26 cellular contexts compared by ENCODE assay signal in the genomic region with DNA sequence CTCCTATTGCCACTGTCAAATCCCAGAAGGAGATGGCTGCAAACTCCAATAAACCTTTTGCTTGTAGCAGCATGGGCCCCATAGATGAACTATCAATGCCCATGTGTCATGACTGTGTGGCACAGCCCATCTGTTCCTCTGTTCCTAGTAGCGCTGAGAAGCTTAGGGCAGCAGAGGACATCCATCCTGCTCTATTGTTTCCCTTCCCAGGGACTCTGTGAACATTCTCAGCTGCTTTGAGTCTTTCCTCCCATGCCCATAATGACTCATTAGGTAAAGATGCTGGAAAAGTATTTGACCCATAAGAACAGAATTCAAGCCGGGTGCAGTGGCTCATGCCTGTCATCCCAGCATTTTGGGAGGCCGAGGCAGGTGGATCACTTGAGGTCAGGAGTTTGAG. TPM values are rescaled to one million over a fixed set of nuclear protein-coding genes. Genes with fewer than 3 reads are reported as not detected.
DNase-seq lines count a peak whose midpoint lies in the region; ATAC-seq and TF ChIP-seq lines count a peak whose summit lies in the region.
"Had no signal": no experiment of that assay in that cellular context is flagged by ENCODE, and none has a peak within 500 bp of the region (broad histone marks: within the 10 kb centered on the region; RNA-seq: fewer than 3 reads in every experiment).

No MANE protein-coding gene starts in this region.

- WGBS in SK-N-SH (ENCODE audit: low lambda C conversion rate), result 85% methylated on average over 3 of the region's 3 CpGs

- TF ChIP-seq RAD21 in SK-N-SH (IDR thresholded peaks at IDR 0.05; ENCODE audit: low read length), result no peak

- CTCF ChIA-PET in SK-N-SH (lab: Yijun Ruan, JAX), result no interaction called here
- CTCF ChIA-PET in CD8-positive, alpha-beta T cell (lab: Charles Lee), result interaction anchor here (1.4 kb wide), 1 partner anchor 20 kb away, joined by 3 read pairs; no protein-coding TSS in a partner anchor

- no peak for ATAC-seq in CD8-positive, alpha-beta T cell
- ATAC-seq in GM18498 (IDR thresholded peaks at IDR 0.05; ENCODE audit: unreplicated experiment), result no peak
- ATAC-seq: activated CD8-positive, alpha-beta memory T cell treated with anti-CD3 and anti-CD28 coated beads, Interleukin-2, amount 10 ng/mL, durations not matched to agents 7 days and 5 days; heart left ventricle; stimulated activated naive CD8-positive, alpha-beta T cell treated with anti-CD3 and anti-CD28 coated beads, Interleukin-15, Interleukin-2, amounts not matched to agents 100 U/mL and 50 U/mL, for 24 hours; T-helper 17 cell had no signal

- no peak overlapping the region for H3K27ac Mint-ChIP-seq in CD8-positive, alpha-beta T cell
- H3K27ac Mint-ChIP-seq: activated CD8-positive, alpha-beta memory T cell treated with anti-CD3 and anti-CD28 coated beads, Interleukin-2, amount 10 ng/mL, durations not matched to agents 7 days and 5 days; IgD-negative memory B cell; memory B cell; nephron progenitor cell; T-helper 17 cell had no signal

- TF ChIP-seq EP300 in SK-N-SH (IDR thresholded peaks at IDR 0.05; ENCODE audit: borderline replicate concordance in 1 of 2, low read depth in 1 of 2, low read length in 1 of 2), result no peak

- peak overlapping the region; percentile 23; the same call in 1 of the 2 replicates for H3K9ac ChIP-seq in SK-N-SH

- H3K4me3 Mint-ChIP-seq in CD8-positive, alpha-beta T cell, result no peak overlapping the region
- H3K4me3 Mint-ChIP-seq: activated CD8-positive, alpha-beta memory T cell treated with anti-CD3 and anti-CD28 coated beads, Interleukin-2, amount 10 ng/mL, durations not matched to agents 7 days and 5 days; memory B cell; nephron progenitor cell; T-helper 17 cell had no signal

- no peaks in the 10 kb centered on the region for H3K27me3 ChIP-seq in SK-N-SH (ENCODE audit: insufficient read depth)
- H3K27me3 ChIP-seq in CD8-positive, alpha-beta T cell (ENCODE audit: insufficient read depth, low read length), result no peaks in the 10 kb centered on the region
- H3K27me3 ChIP-seq: heart left ventricle, uterus had no signal

- no peaks in the 10 kb centered on the region for H3K4me1 Mint-ChIP-seq in CD8-positive, alpha-beta T cell (ENCODE audit: low read depth)
- H3K4me1 Mint-ChIP-seq: activated CD8-positive, alpha-beta memory T cell treated with anti-CD3 and anti-CD28 coated beads, Interleukin-2, amount 10 ng/mL, durations not matched to agents 7 days and 5 days; IgD-negative memory B cell; memory B cell; nephron progenitor cell had no signal

- peaks cover 16% of the 10 kb centered on the region for H3K36me3 Mint-ChIP-seq in CD8-positive, alpha-beta T cell

- POLR2A ChIA-PET in SK-N-SH (lab: Yijun Ruan, JAX), result no interaction called here
- POLR2A ChIA-PET in CD8-positive, alpha-beta T cell (lab: Charles Lee), result no interaction called here

- H3K4me3 ChIP-seq in SK-N-SH (ENCODE audit: low read depth in 2 of 2, low read length in 1 of 2), result no peak overlapping the region
- H3K4me3 ChIP-seq in fibroblast of mammary gland (ENCODE audit: control insufficient read depth, low read depth, low read length), result no peak overlapping the region
- no peak overlapping the region for H3K4me3 ChIP-seq in CD8-positive, alpha-beta T cell (ENCODE audit: low read depth, low read length)
- H3K4me3 ChIP-seq: coronary artery, heart left ventricle, prostate gland, uterus had no signal

- DNase-seq in EH (ENCODE audit: low read depth), result peak; percentile 89
- no peak for DNase-seq in SK-N-SH
- DNase-seq in fibroblast of mammary gland (ENCODE audit: low read depth), result peak; percentile 50
- DNase-seq in pulmonary artery endothelial cell (ENCODE audit: low read depth, low spot score), result peak; percentile 36
- DNase-seq in activated CD8-positive, alpha-beta memory T cell treated with anti-CD3 and anti-CD28 coated beads, Interleukin-2, amount 50 U/mL, for 48 hours, result no peak
- no peak for DNase-seq in D341Med (ENCODE audit: low spot score)
- DNase-seq in CD8-positive, alpha-beta T cell, result no peak
- DNase-seq: activated CD8-positive, alpha-beta memory T cell treated with anti-CD3 and anti-CD28 coated beads, Interleukin-2, amount 10 ng/mL, durations not matched to agents 7 days and 5 days; anterior cingulate cortex; heart left ventricle; kidney; NCI-H2029 treated with DMSO at 0.1 percent for 48 hours; NCI-H510A; nephron progenitor cell; SHP77 treated with DMSO at 0.1 percent for 48 hours; stimulated activated CD4-positive, alpha-beta T cell treated with anti-CD3 and anti-CD28 coated beads, Interleukin-15, amount 100 ng/mL, for 24 hours; stimulated activated naive CD8-positive, alpha-beta T cell treated with anti-CD3 and anti-CD28 coated beads, Interleukin-15, Interleukin-2, amounts not matched to agents 100 U/mL and 50 U/mL, for 24 hours; T-helper 17 cell; uterus had no signal

- H3K79me2 ChIP-seq in SK-N-SH (ENCODE audit: insufficient read depth), result peaks cover 48% of the 10 kb centered on the region

- H3K9me3 ChIP-seq in SK-N-SH, result no peaks in the 10 kb centered on the region
- no peaks in the 10 kb centered on the region for H3K9me3 ChIP-seq in CD8-positive, alpha-beta T cell (ENCODE audit: low read length)
- H3K9me3 ChIP-seq: heart left ventricle, prostate gland, uterus had no signal

- intact Hi-C loops in CD8-positive, alpha-beta T cell (cut with DNase I, micrococcal nuclease), result no loop called here

- H3K9me2 ChIP-seq in SK-N-SH, result no peaks in the 10 kb centered on the region

- peaks cover under 1 to 21% of the 10 kb centered on the region in 2 experiments; a peak in 2 of 4 replicates for H3K4me1 ChIP-seq in SK-N-SH (ENCODE audit: control insufficient read depth in 1 of 2, insufficient read depth in 2 of 2, low read depth in 1 of 2, low read length in 1 of 2)
- H3K4me1 ChIP-seq in CD8-positive, alpha-beta T cell (ENCODE audit: insufficient read depth, low read length), result no peaks in the 10 kb centered on the region
- H3K4me1 ChIP-seq: prostate gland, uterus had no signal

- no peak overlapping the region for H2AFZ ChIP-seq in SK-N-SH (ENCODE audit: low read depth)

- no peaks in the 10 kb centered on the region for H3K9me3 Mint-ChIP-seq in CD8-positive, alpha-beta T cell
- H3K9me3 Mint-ChIP-seq: IgD-negative memory B cell, memory B cell, nephron progenitor cell had no signal

- no peaks in the 10 kb centered on the region for H3K27me3 Mint-ChIP-seq in CD8-positive, alpha-beta T cell (ENCODE audit: low read depth)
- H3K27me3 Mint-ChIP-seq: activated CD8-positive, alpha-beta memory T cell treated with anti-CD3 and anti-CD28 coated beads, Interleukin-2, amount 10 ng/mL, durations not matched to agents 7 days and 5 days; IgD-negative memory B cell; memory B cell; T-helper 17 cell had no signal

- peak overlapping the region in 1 of 2 experiments; percentile 54; a peak in 2 of 4 replicates for H3K27ac ChIP-seq in SK-N-SH (ENCODE audit: low read depth in 2 of 2, low read length in 1 of 2)
- no peak overlapping the region for H3K27ac ChIP-seq in CD8-positive, alpha-beta T cell (ENCODE audit: low read depth, low read length)
- H3K27ac ChIP-seq: coronary artery, heart left ventricle, prostate gland, uterus had no signal

- no peak for TF ChIP-seq CTCF in SK-N-SH (IDR thresholded peaks at IDR 0.05)
- no peak for TF ChIP-seq CTCF in fibroblast of mammary gland (conservative IDR thresholded peaks at IDR 0.05; ENCODE audit: control insufficient read depth, insufficient read depth, low read depth, low read length)
- TF ChIP-seq CTCF in CD8-positive, alpha-beta T cell (IDR thresholded peaks at IDR 0.05), result no peak

- peaks cover 9% of the 10 kb centered on the region for H3F3A ChIP-seq in SK-N-SH (replicated peaks; ENCODE audit: insufficient read depth)

- H4K20me1 ChIP-seq in SK-N-SH (ENCODE audit: insufficient read depth), result no peaks in the 10 kb centered on the region

- H3K36me3 ChIP-seq in SK-N-SH (replicated peaks in 1 of 2; ENCODE audit: control insufficient read depth in 1 of 2, insufficient read depth in 2 of 2, low read length in 1 of 2), result peaks cover 46 to 49% of the 10 kb centered on the region in 2 experiments
- no peaks in the 10 kb centered on the region for H3K36me3 ChIP-seq in CD8-positive, alpha-beta T cell (ENCODE audit: insufficient read depth, low read length)
- H3K36me3 ChIP-seq: prostate gland, uterus had no signal

- H3K4me2 ChIP-seq in SK-N-SH, result peak overlapping the region; percentile 32; the same call in 1 of the 2 replicates

TF ChIP-seq in SK-N-SH, 30 proteins besides CTCF, POLR2A, EP300 and RAD21 (continues in another document):
- TF ChIP-seq JUND (IDR thresholded peaks at IDR 0.05), result peak; percentile 59; the same call in 1 of the 2 replicates
- TF ChIP-seq TCF12 (IDR thresholded peaks at IDR 0.05), result peak; percentile 28; the same call in 1 of the 2 replicates
- TF ChIP-seq, protein P1, sequence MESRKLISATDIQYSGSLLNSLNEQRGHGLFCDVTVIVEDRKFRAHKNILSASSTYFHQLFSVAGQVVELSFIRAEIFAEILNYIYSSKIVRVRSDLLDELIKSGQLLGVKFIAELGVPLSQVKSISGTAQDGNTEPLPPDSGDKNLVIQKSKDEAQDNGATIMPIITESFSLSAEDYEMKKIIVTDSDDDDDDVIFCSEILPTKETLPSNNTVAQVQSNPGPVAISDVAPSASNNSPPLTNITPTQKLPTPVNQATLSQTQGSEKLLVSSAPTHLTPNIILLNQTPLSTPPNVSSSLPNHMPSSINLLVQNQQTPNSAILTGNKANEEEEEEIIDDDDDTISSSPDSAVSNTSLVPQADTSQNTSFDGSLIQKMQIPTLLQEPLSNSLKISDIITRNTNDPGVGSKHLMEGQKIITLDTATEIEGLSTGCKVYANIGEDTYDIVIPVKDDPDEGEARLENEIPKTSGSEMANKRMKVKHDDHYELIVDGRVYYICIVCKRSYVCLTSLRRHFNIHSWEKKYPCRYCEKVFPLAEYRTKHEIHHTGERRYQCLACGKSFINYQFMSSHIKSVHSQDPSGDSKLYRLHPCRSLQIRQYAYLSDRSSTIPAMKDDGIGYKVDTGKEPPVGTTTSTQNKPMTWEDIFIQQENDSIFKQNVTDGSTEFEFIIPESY (IDR thresholded peaks at IDR 0.05; ENCODE audit: borderline replicate concordance, low read depth), result no peak
- TF ChIP-seq MEF2A (IDR thresholded peaks at IDR 0.05; ENCODE audit: borderline replicate concordance, low read depth), result no peak

RNA-seq across cellular contexts. Expression of a gene that starts 28.3 kb away (rescaled TPM):
- polyA plus RNA-seq in SK-N-SH (2012; rRNA removed), result 26.0 and 30.0 TPM in 2 replicates
- polyA plus RNA-seq in SK-N-SH (2012; cell fraction: cytosol; rRNA removed), result 36.1 and 52.6 TPM in 2 replicates
- polyA plus RNA-seq in SK-N-SH (2012; cell fraction: nucleus; rRNA removed), result 16.6 and 24.6 TPM in 2 replicates
- total RNA-seq in pulmonary artery endothelial cell, result 6.6 and 8.0 TPM in 2 replicates
- 10 to 100 TPM in 1 of 2 experiments, 1 to 10 TPM in 1; 9.4 to 11.5 TPM for total RNA-seq in CD8-positive, alpha-beta T cell

RNA-seq across cellular contexts. Expression of a gene that starts 37.4 kb away (rescaled TPM):
- polyA plus RNA-seq in SK-N-SH (2012; rRNA removed), result 0.23 and 0.30 TPM in 2 replicates
- polyA plus RNA-seq in SK-N-SH (2012; cell fraction: cytosol; rRNA removed), result 0.12 and 0.28 TPM in 2 replicates
- 0.26 TPM in 2 replicates for polyA plus RNA-seq in SK-N-SH (2012; cell fraction: nucleus; rRNA removed)
- not detected in 2 replicates for total RNA-seq in pulmonary artery endothelial cell
- not detected for total RNA-seq in CD8-positive, alpha-beta T cell
- total RNA-seq: activated CD8-positive, alpha-beta memory T cell treated with anti-CD3 and anti-CD28 coated beads, Interleukin-2, amount 10 ng/mL, durations not matched to agents 7 days and 5 days; Daoy; epithelial cell of proximal tubule; kidney; T-helper 17 cell had no signal

RNA-seq across cellular contexts. Expression of a gene that starts 58.0 kb away (rescaled TPM):
- 0.08 and 0.10 TPM in 2 replicates for polyA plus RNA-seq in SK-N-SH (2012; rRNA removed)
- polyA plus RNA-seq in SK-N-SH (2012; cell fraction: cytosol; rRNA removed), result 0.04 and 0.09 TPM in 2 replicates
- 0.08 and 0.12 TPM in 2 replicates for polyA plus RNA-seq in SK-N-SH (2012; cell fraction: nucleus; rRNA removed)
- total RNA-seq in pulmonary artery endothelial cell, result not detected in 2 replicates
- not detected for total RNA-seq in CD8-positive, alpha-beta T cell
- total RNA-seq: activated CD8-positive, alpha-beta memory T cell treated with anti-CD3 and anti-CD28 coated beads, Interleukin-2, amount 10 ng/mL, durations not matched to agents 7 days and 5 days; Daoy; epithelial cell of proximal tubule; T-helper 17 cell had no signal
- polyA plus RNA-seq: IgD-negative memory B cell had no signal

Comparison
In these comparisons a context has a peak if more than half of its experiments do, and no peak if none do; other contexts are left out.
1. DNase-seq: peak in EH (single experiment), fibroblast of mammary gland (single experiment) and pulmonary artery endothelial cell (single experiment); none in SK-N-SH (single experiment), activated CD8-positive, alpha-beta memory T cell treated with anti-CD3 and anti-CD28 coated beads, Interleukin-2, amount 50 U/mL, for 48 hours (single experiment), D341Med (single experiment) and CD8-positive, alpha-beta T cell (0 of 7).